In genomic region chr1:78038491-78038939, GRCh38 we compare ENCODE assay signal across 15 cellular contexts. TPM values are rescaled to one million over a fixed set of nuclear protein-coding genes. Genes with fewer than 3 reads are reported as not detected.
DNase-seq lines count a peak whose midpoint lies in the region; ATAC-seq and TF ChIP-seq lines count a peak whose summit lies in the region.
"Had no signal": no experiment of that assay in that cellular context is flagged by ENCODE, and none has a peak within 500 bp of the region (broad histone marks: within the 10 kb centered on the region; RNA-seq: fewer than 3 reads in every experiment).

No MANE protein-coding gene starts in this region.

- intact Hi-C loops in PC-3 (cut with micrococcal nuclease), result loop anchor here (1.0 to 2.0 kb wide), 4 partner anchors 32 to 59 kb away; partner anchors contain the start of genes DNAJB4 and FUBP1

- 0 out of 2 replicates have a peak, but pooled peaks cover 2% of the 10 kb centered on the region for H3K27me3 ChIP-seq in ACC112 (ENCODE audit: insufficient read depth, low read length)
- H3K27me3 ChIP-seq in PC-3 (ENCODE audit: low read length), result no peaks in the 10 kb centered on the region

- CTCF ChIA-PET in PC-3 (lab: Charles Lee), result interaction anchor here (0.6 kb wide), 1 partner anchor 420 kb away, joined by 3 read pairs; no protein-coding TSS in a partner anchor

- no peaks in the 10 kb centered on the region for H3K79me2 ChIP-seq in ACC112 (ENCODE audit: control insufficient read depth, insufficient read depth, low read length, unreplicated experiment)
- no peaks in the 10 kb centered on the region for H3K79me2 ChIP-seq in PC-3 (ENCODE audit: low read length)

- no peaks in the 10 kb centered on the region for H3K9me3 ChIP-seq in PC-3 (ENCODE audit: low read length)
- H3K9me3 ChIP-seq: HAP-1 had no signal

- no peaks in the 10 kb centered on the region for H3K36me3 Mint-ChIP-seq in activated T-cell treated with anti-CD3 and anti-CD28 coated beads, Interleukin-2, amount 50 U/mL, for 24 hours (ENCODE audit: low read depth)
- H3K36me3 Mint-ChIP-seq: stimulated activated memory B cell treated with anti-CD40 and anti-IgM and Interleukin-4, amounts not matched to agents 10 μg/mL and 1 μg/mL and 100 μg/mL, for 72 hours; type B pancreatic cell had no signal

- H3K4me2 ChIP-seq in PC-3 (ENCODE audit: low read length), result peak overlapping the region; percentile 24; the same call in 1 of the 2 replicates

- H3K27me3 Mint-ChIP-seq in activated T-cell treated with anti-CD3 and anti-CD28 coated beads, Interleukin-2, amount 50 U/mL, for 24 hours, result peaks cover 24% of the 10 kb centered on the region
- H3K27me3 Mint-ChIP-seq: stimulated activated memory B cell treated with anti-CD40 and anti-IgM and Interleukin-4, amounts not matched to agents 10 μg/mL and 1 μg/mL and 100 μg/mL, for 72 hours had no signal

- H3K4me1 ChIP-seq in ACC112 (ENCODE audit: control insufficient read depth, insufficient read depth, low read length, unreplicated experiment) (peaks cover 15% of the 10 kb centered on the region), PC-3 (ENCODE audit: insufficient read depth, low read length) (peaks cover 13% of the 10 kb centered on the region)
- H3K4me1 ChIP-seq: HAP-1 had no signal

- H3K4me3 Mint-ChIP-seq in activated T-cell treated with anti-CD3 and anti-CD28 coated beads, Interleukin-2, amount 50 U/mL, for 24 hours, result no peak overlapping the region
- H3K4me3 Mint-ChIP-seq: stimulated activated memory B cell treated with anti-CD40 and anti-IgM and Interleukin-4, amounts not matched to agents 10 μg/mL and 1 μg/mL and 100 μg/mL, for 72 hours; type B pancreatic cell had no signal

- BruUV-seq in PC-3 (replicated peaks; lab: Mats Ljungman, UMichigan), result no TSS peak

- peaks cover 8% of the 10 kb centered on the region for H3K4me1 Mint-ChIP-seq in activated T-cell treated with anti-CD3 and anti-CD28 coated beads, Interleukin-2, amount 50 U/mL, for 24 hours (ENCODE audit: low read depth)

- H2AFZ ChIP-seq in ACC112 (ENCODE audit: low read length, unreplicated experiment), result no peak overlapping the region
- H2AFZ ChIP-seq in PC-3 (ENCODE audit: low read length), result no peak overlapping the region

- H4K20me1 ChIP-seq in PC-3 (ENCODE audit: low read length), result no peaks in the 10 kb centered on the region

- no peaks in the 10 kb centered on the region for H3F3A ChIP-seq in PC-3 (ENCODE audit: low read length, unreplicated experiment)

- ATAC-seq in PC-3, result peak; percentile 85
- ATAC-seq: stimulated activated memory B cell treated with anti-CD40 and anti-IgM and Interleukin-4, amounts not matched to agents 10 μg/mL and 1 μg/mL and 100 μg/mL, for 72 hours had no signal

- peak overlapping the region; percentile 76 for H3K27ac ChIP-seq in ACC112 (ENCODE audit: low read depth, low read length)
- peak overlapping the region; percentile 74 for H3K27ac ChIP-seq in PC-3 (ENCODE audit: low read length)

- POLR2A ChIA-PET in PC-3 (lab: Charles Lee; ENCODE audit: unreplicated experiment), result interaction anchor here (1.0 kb wide), 1 partner anchor 34 kb away, joined by 8 read pairs; the partner anchor contains the start of gene DNAJB4

- no peak overlapping the region for H3K27ac Mint-ChIP-seq in activated T-cell treated with anti-CD3 and anti-CD28 coated beads, Interleukin-2, amount 50 U/mL, for 24 hours
- H3K27ac Mint-ChIP-seq: stimulated activated memory B cell treated with anti-CD40 and anti-IgM and Interleukin-4, amounts not matched to agents 10 μg/mL and 1 μg/mL and 100 μg/mL, for 72 hours; type B pancreatic cell had no signal

- TF ChIP-seq CTCF in PC-3 (conservative IDR thresholded peaks at IDR 0.05; ENCODE audit: low read depth, low read length), result no peak
- TF ChIP-seq CTCF in fibroblast of pulmonary artery (IDR thresholded peaks at IDR 0.05; ENCODE audit: low read length, missing control alignments), result no peak

- H3K4me3 ChIP-seq in ACC112 (ENCODE audit: low read depth, low read length), result peak overlapping the region; percentile 35; the same call in 1 of the 2 replicates
- H3K4me3 ChIP-seq in PC-3 (ENCODE audit: low read length), result no peak overlapping the region
- H3K4me3 ChIP-seq in fibroblast of pulmonary artery (replicated peaks; ENCODE audit: low read depth, low read length), result no peak overlapping the region
- H3K4me3 ChIP-seq: HAP-1 had no signal

- no peaks in the 10 kb centered on the region for H3K36me3 ChIP-seq in ACC112 (ENCODE audit: insufficient read depth, low read length)
- no peaks in the 10 kb centered on the region for H3K36me3 ChIP-seq in PC-3 (ENCODE audit: low read depth, low read length)
- H3K36me3 ChIP-seq: HAP-1 had no signal

- no peaks in the 10 kb centered on the region for H3K9me2 ChIP-seq in PC-3 (replicated peaks; ENCODE audit: low read length)

- in situ Hi-C loops in G401 (cut with HindIII; ENCODE audit: low sequenced_read_pairs), result no loop called here

- H3K9me3 Mint-ChIP-seq in activated T-cell treated with anti-CD3 and anti-CD28 coated beads, Interleukin-2, amount 50 U/mL, for 24 hours, result no peaks in the 10 kb centered on the region
- H3K9me3 Mint-ChIP-seq: stimulated activated memory B cell treated with anti-CD40 and anti-IgM and Interleukin-4, amounts not matched to agents 10 μg/mL and 1 μg/mL and 100 μg/mL, for 72 hours; type B pancreatic cell had no signal

- peak overlapping the region; percentile 25; the same call in 1 of the 2 replicates for H3K9ac ChIP-seq in PC-3 (ENCODE audit: low read length)

- DNase-seq in HCEC 1CT (peak; percentile 91), PC-3 (peak; percentile 79), fibroblast of pulmonary artery (ENCODE audit: low read depth) (peak; percentile 57), iPS-NIHi7 (ENCODE audit: extremely low spot score) (no peak), 8988T (no peak), G401 (ENCODE audit: low spot score) (no peak)
- no peak for DNase-seq in activated T-cell treated with anti-CD3 and anti-CD28 coated beads, Interleukin-2, amount 50 U/mL, for 24 hours
- DNase-seq: activated CD4-positive, CD25-positive, alpha-beta regulatory T cell treated with anti-CD3 and anti-CD28 coated beads, Interleukin-2, amount 50 U/mL, for 72 hours; activated naive CD4-positive, alpha-beta T cell; DMS79 treated with DMSO at 0.1 percent for 48 hours; NCI-H524 had no signal

RNA-seq across cellular contexts. Expression of gene GIPC2, which starts 7.3 kb away (rescaled TPM):
- total RNA-seq in PC-3 (2014; rRNA removed), result not detected in 2 replicates
- not detected in 2 replicates for total RNA-seq in G401 (2014; rRNA removed; shearing (Covaris generic))

RNA-seq across cellular contexts. Expression of gene DNAJB4, which starts 33.8 kb away (rescaled TPM):
- total RNA-seq in PC-3 (2014; rRNA removed), result 4.5 and 10.5 TPM in 2 replicates
- 5.2 and 8.2 TPM in 2 replicates for total RNA-seq in G401 (2014; rRNA removed; shearing (Covaris generic))

RNA-seq across cellular contexts. Expression of gene FUBP1, which starts 59.6 kb away (rescaled TPM):
- total RNA-seq in PC-3 (2014; rRNA removed), result 81.5 and 93.4 TPM in 2 replicates
- total RNA-seq in G401 (2014; rRNA removed; shearing (Covaris generic)), result 249 and 260 TPM in 2 replicates

Comparison
In these comparisons a context has a peak if more than half of its experiments do, and no peak if none do; other contexts are left out.
1. DNase-seq: peak in HCEC 1CT (single experiment), PC-3 (single experiment) and fibroblast of pulmonary artery (single experiment); none in iPS-NIHi7 (single experiment), activated T-cell treated with anti-CD3 and anti-CD28 coated beads, Interleukin-2, amount 50 U/mL, for 24 hours (single experiment), 8988T (single experiment) and G401 (single experiment).